18 cellular contexts compared by ENCODE assay signal in genomic region chr10:127996586-127996985, GRCh38.
DNase-seq lines count a peak whose midpoint lies in the region; ATAC-seq and TF ChIP-seq lines count a peak whose summit lies in the region.
"Had no signal": no experiment of that assay in that cellular context is flagged by ENCODE, and none has a peak within 500 bp of the region (broad histone marks: within the 10 kb centered on the region; RNA-seq: fewer than 3 reads in every experiment).

No MANE protein-coding gene starts in this region.

- DNase-seq in AG10803 (ENCODE audit: low read depth) (peak; percentile 76), cardiac fibroblast (ENCODE audit: low read depth in 2 of 2) (peak; percentile 44 to 73), left ventricle myocardium inferior (peak; percentile 42), renal cortical epithelial cell (ENCODE audit: low read depth) (peak; percentile 33), NCI-H345 (lab: John Stamatoyannopoulos, UW) (no peak), medulla oblongata (ENCODE audit: extremely low spot score) (no peak), NAMALWA (ENCODE audit: low spot score) (no peak)
- DNase-seq: activated CD4-positive, alpha-beta T cell treated with anti-CD3 and anti-CD28 coated beads, Interleukin-2, amount 50 U/mL, for 1 hour; activated naive CD8-positive, alpha-beta T cell treated with anti-CD3 and anti-CD28 coated beads for 36 hours; activated T-cell treated with anti-CD3 and anti-CD28 coated beads, Interleukin-2, amount 50 U/mL, for 4 hours; glutamatergic neuron; NCI-H1105 treated with DMSO at 0.1 percent for 48 hours; NCI-H2171 treated with DMSO at 0.1 percent for 48 hours; NCI-H82; nucleus accumbens; tibial artery had no signal

- no peaks in the 10 kb centered on the region for H3K27me3 ChIP-seq in left ventricle myocardium inferior (ENCODE audit: low read depth)

- H3K4me1 ChIP-seq in left ventricle myocardium inferior: peaks cover 39% of the 10 kb centered on the region

- peak overlapping the region; percentile 80 for H3K27ac ChIP-seq in left ventricle myocardium inferior (replicated peaks)
- H3K27ac ChIP-seq: tibial artery had no signal

- H3K36me3 ChIP-seq in left ventricle myocardium inferior: no peaks in the 10 kb centered on the region
- H3K36me3 ChIP-seq: tibial artery had no signal

- TF ChIP-seq CTCF in AG10803 (conservative IDR thresholded peaks at IDR 0.05; ENCODE audit: low read length) (no peak), cardiac fibroblast (IDR thresholded peaks at IDR 0.05; ENCODE audit: low read depth, low read length) (no peak), left ventricle myocardium inferior (IDR thresholded peaks at IDR 0.05; ENCODE audit: borderline replicate concordance) (no peak)

- no peak for ATAC-seq in HG03565 (IDR thresholded peaks at IDR 0.05; ENCODE audit: unreplicated experiment)
- ATAC-seq: activated T-cell treated with anti-CD3 and anti-CD28 coated beads, Interleukin-2, amount 50 U/mL, for 4 hours; Panc1 had no signal

- H3K4me3 ChIP-seq in AG10803 (ENCODE audit: low read length) (no peak overlapping the region), cardiac fibroblast (replicated peaks in 1 of 2; ENCODE audit: low read depth in 2 of 2, low read length in 2 of 2) (no peak overlapping the region), left ventricle myocardium inferior (no peak overlapping the region)
- H3K4me3 ChIP-seq: tibial artery had no signal

- H3K9me3 ChIP-seq in left ventricle myocardium inferior (replicated peaks): no peaks in the 10 kb centered on the region
- H3K9me3 ChIP-seq: tibial artery had no signal

- intact Hi-C loops in left ventricle myocardium inferior (cut with micrococcal nuclease): no loop called here

Comparison
In these comparisons a context has a peak if more than half of its experiments do, and no peak if none do; other contexts are left out.
1. DNase-seq: peak in AG10803 (single experiment), cardiac fibroblast (2 of 2), left ventricle myocardium inferior (single experiment) and renal cortical epithelial cell (single experiment); none in NCI-H345 (single experiment), medulla oblongata (single experiment) and NAMALWA (single experiment).